ENCODE assay signal across 8 cellular contexts in the genomic region with DNA sequence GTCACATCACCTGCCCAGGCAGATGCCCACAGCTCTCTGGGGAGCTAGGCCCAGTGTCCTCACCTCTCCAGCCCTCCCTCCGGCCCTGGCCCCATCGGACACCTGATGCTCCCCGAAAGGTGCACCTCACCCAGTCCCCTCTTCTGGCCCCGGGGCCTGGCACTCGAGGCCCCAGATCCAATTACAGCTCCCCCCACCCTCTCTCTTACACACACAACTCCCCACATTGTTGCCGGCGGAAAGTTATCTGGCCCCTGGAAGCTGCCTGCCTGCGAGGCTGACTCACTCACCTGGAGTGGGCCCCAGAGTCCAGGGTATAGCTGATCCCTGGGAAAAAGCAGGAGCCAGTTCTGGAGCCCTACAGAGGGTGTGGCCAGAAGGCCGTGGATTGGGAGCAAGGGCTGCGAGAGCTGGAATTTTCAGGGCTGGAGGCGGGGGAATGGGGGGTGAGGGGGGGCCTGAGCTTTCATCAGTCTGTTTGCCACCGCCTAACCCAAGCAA. TPM values are rescaled to one million over a fixed set of nuclear protein-coding genes. Genes with fewer than 3 reads are reported as not detected.
A peak's percentile ranks its signal among the peaks of the same experiment; 100 is the strongest.
DNase-seq lines count a peak whose midpoint lies in the region; ATAC-seq and TF ChIP-seq lines count a peak whose summit lies in the region.
"Had no signal": no experiment of that assay in that cellular context is flagged by ENCODE, and none has a peak within 500 bp of the region (broad histone marks: within the 10 kb centered on the region; RNA-seq: fewer than 3 reads in every experiment).

No MANE protein-coding gene starts in this region.

- DNase-seq in activated naive CD4-positive, alpha-beta T cell treated with anti-CD3 and anti-CD28 coated beads, Interleukin-2, amount 10 ng/mL, durations not matched to agents 7 days and 5 days: no peak
- no peak for DNase-seq in activated naive CD4-positive, alpha-beta T cell treated with anti-CD3 and anti-CD28 coated beads, Interleukin-2, amount 50 U/mL, for 72 hours (ENCODE audit: low spot score in 2 of 2)
- DNase-seq in epithelial cell of esophagus (ENCODE audit: low read depth): peak; percentile 75
- no peak for DNase-seq in type B pancreatic cell (ENCODE audit: extremely low spot score, unreplicated experiment)
- DNase-seq: NCI-H1930, T-helper 9 cell had no signal

- no peak for ATAC-seq in activated naive CD4-positive, alpha-beta T cell treated with anti-CD3 and anti-CD28 coated beads, Interleukin-2, amount 50 U/mL, for 72 hours
- ATAC-seq in HG03354 (IDR thresholded peaks at IDR 0.05; ENCODE audit: poor library complexity, severe bottlenecking, unreplicated experiment) (no peak), HG02763 (IDR thresholded peaks at IDR 0.05; ENCODE audit: unreplicated experiment) (no peak)

- H3K36me3 Mint-ChIP-seq in activated naive CD4-positive, alpha-beta T cell treated with anti-CD3 and anti-CD28 coated beads, Interleukin-2, amount 10 ng/mL, durations not matched to agents 7 days and 5 days: peaks cover 12% of the 10 kb centered on the region
- H3K36me3 Mint-ChIP-seq in activated naive CD4-positive, alpha-beta T cell treated with anti-CD3 and anti-CD28 coated beads, Interleukin-2, amount 50 U/mL, for 72 hours: no peaks in the 10 kb centered on the region
- no peaks in the 10 kb centered on the region for H3K36me3 Mint-ChIP-seq in type B pancreatic cell

- H3K27me3 Mint-ChIP-seq in activated naive CD4-positive, alpha-beta T cell treated with anti-CD3 and anti-CD28 coated beads, Interleukin-2, amount 10 ng/mL, durations not matched to agents 7 days and 5 days: peaks cover 48% of the 10 kb centered on the region
- H3K27me3 Mint-ChIP-seq in type B pancreatic cell: peaks cover 39% of the 10 kb centered on the region

- H3K9me3 Mint-ChIP-seq in activated naive CD4-positive, alpha-beta T cell treated with anti-CD3 and anti-CD28 coated beads, Interleukin-2, amount 10 ng/mL, durations not matched to agents 7 days and 5 days: no peaks in the 10 kb centered on the region
- no peaks in the 10 kb centered on the region for H3K9me3 Mint-ChIP-seq in activated naive CD4-positive, alpha-beta T cell treated with anti-CD3 and anti-CD28 coated beads, Interleukin-2, amount 50 U/mL, for 72 hours
- no peaks in the 10 kb centered on the region for H3K9me3 Mint-ChIP-seq in type B pancreatic cell

- no peak overlapping the region for H3K27ac Mint-ChIP-seq in activated naive CD4-positive, alpha-beta T cell treated with anti-CD3 and anti-CD28 coated beads, Interleukin-2, amount 10 ng/mL, durations not matched to agents 7 days and 5 days
- H3K27ac Mint-ChIP-seq in activated naive CD4-positive, alpha-beta T cell treated with anti-CD3 and anti-CD28 coated beads, Interleukin-2, amount 50 U/mL, for 72 hours: no peak overlapping the region
- peak overlapping the region; percentile 29 for H3K27ac Mint-ChIP-seq in type B pancreatic cell

- TF ChIP-seq CTCF in epithelial cell of esophagus (IDR thresholded peaks at IDR 0.05; ENCODE audit: insufficient read depth, low read depth, low read length, missing control alignments) (no peak), type B pancreatic cell (conservative IDR thresholded peaks at IDR 0.05) (no peak)

- peaks cover 34% of the 10 kb centered on the region for H3K4me1 Mint-ChIP-seq in activated naive CD4-positive, alpha-beta T cell treated with anti-CD3 and anti-CD28 coated beads, Interleukin-2, amount 10 ng/mL, durations not matched to agents 7 days and 5 days
- H3K4me1 Mint-ChIP-seq in type B pancreatic cell (ENCODE audit: unreplicated experiment): no peaks in the 10 kb centered on the region

- H3K4me3 ChIP-seq in epithelial cell of esophagus (ENCODE audit: low read length): peak overlapping the region; percentile 75

- H3K4me3 Mint-ChIP-seq in activated naive CD4-positive, alpha-beta T cell treated with anti-CD3 and anti-CD28 coated beads, Interleukin-2, amount 10 ng/mL, durations not matched to agents 7 days and 5 days: peak overlapping the region; percentile 46
- peak overlapping the region; percentile 77 for H3K4me3 Mint-ChIP-seq in type B pancreatic cell

- CTCF ChIA-PET in activated naive CD4-positive, alpha-beta T cell treated with anti-CD3 and anti-CD28 coated beads, Interleukin-2, amount 10 ng/mL, durations not matched to agents 7 days and 5 days (lab: Charles Lee): interaction anchor here (0.6 to 7.1 kb wide), 4 partner anchors 11 to 132 kb away, joined by 3 to 79 read pairs (median 6); partner anchors contain the start of gene FBXO6

RNA-seq across cellular contexts. Expression of gene FBXO2, which starts 1.1 kb away (rescaled TPM):
- total RNA-seq in activated naive CD4-positive, alpha-beta T cell treated with anti-CD3 and anti-CD28 coated beads, Interleukin-2, amount 50 U/mL, for 72 hours: 1 to 10 TPM; 1.9 to 2.0 TPM
- total RNA-seq in type B pancreatic cell (ENCODE audit: low replicate concordance): 5.9 and 7.4 TPM in 2 replicates

RNA-seq across cellular contexts. Expression of gene FBXO44, which starts 1.5 kb away (rescaled TPM):
- total RNA-seq in activated naive CD4-positive, alpha-beta T cell treated with anti-CD3 and anti-CD28 coated beads, Interleukin-2, amount 50 U/mL, for 72 hours: 10 to 100 TPM; 22.7 to 27.3 TPM
- 14.1 and 24.8 TPM in 2 replicates for total RNA-seq in type B pancreatic cell (ENCODE audit: low replicate concordance)

RNA-seq across cellular contexts. Expression of gene FBXO6, which starts 10.8 kb away (rescaled TPM):
- total RNA-seq in activated naive CD4-positive, alpha-beta T cell treated with anti-CD3 and anti-CD28 coated beads, Interleukin-2, amount 50 U/mL, for 72 hours: 10 to 100 TPM in 1 of 2 donors, 1 to 10 TPM in 1; 3.2 to 11.2 TPM
- 4.3 and 6.5 TPM in 2 replicates for total RNA-seq in type B pancreatic cell (ENCODE audit: low replicate concordance)

RNA-seq across cellular contexts. Expression of gene MAD2L2, which starts 27.8 kb away (rescaled TPM):
- total RNA-seq in activated naive CD4-positive, alpha-beta T cell treated with anti-CD3 and anti-CD28 coated beads, Interleukin-2, amount 50 U/mL, for 72 hours: 100 to 1,000 TPM in 1 of 2 donors, 10 to 100 TPM in 1; 76.7 to 115 TPM
- 45.0 and 70.7 TPM in 2 replicates for total RNA-seq in type B pancreatic cell (ENCODE audit: low replicate concordance)

RNA-seq across cellular contexts. Expression of gene DRAXIN, which starts 38.4 kb away (rescaled TPM):
- total RNA-seq in activated naive CD4-positive, alpha-beta T cell treated with anti-CD3 and anti-CD28 coated beads, Interleukin-2, amount 50 U/mL, for 72 hours: under 1 TPM; 0.04 to 0.46 TPM
- total RNA-seq in type B pancreatic cell (ENCODE audit: low replicate concordance): 1.1 and 13.5 TPM in 2 replicates
